Comparison of ENCODE assay signal across 26 cellular contexts in the genomic region with DNA sequence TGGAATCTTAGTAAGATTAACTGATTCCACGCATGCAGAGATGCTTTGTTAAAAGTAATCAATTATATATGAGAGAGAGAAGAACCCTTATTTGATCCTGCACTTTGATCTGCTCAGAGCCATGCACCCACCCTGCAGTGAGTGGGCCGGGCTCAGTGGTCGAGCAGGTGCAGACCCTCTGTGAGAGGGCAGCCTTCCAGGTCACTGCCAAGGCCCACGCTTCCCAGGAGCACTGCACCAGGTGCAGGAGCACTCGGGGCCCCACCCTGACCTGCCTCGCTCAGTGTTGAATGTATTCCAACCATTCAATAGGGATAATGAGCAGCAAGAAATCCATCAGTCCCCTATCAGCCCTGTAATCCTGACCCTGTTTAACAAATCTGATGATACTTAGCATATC.
"Had no signal": no experiment of that assay in that cellular context is flagged by ENCODE, and none has a peak within 500 bp of the region (broad histone marks: within the 10 kb centered on the region; RNA-seq: fewer than 3 reads in every experiment).

No MANE protein-coding gene starts in this region.

- DNase-seq: stimulated activated CD4-positive, alpha-beta T cell treated with anti-CD3 and anti-CD28 coated beads, Interleukin-2, amount 100 ng/mL, for 48 hours; stimulated activated CD4-positive, alpha-beta T cell treated with anti-CD3 and anti-CD28 coated beads, Interleukin-4, amount 100 ng/mL, for 1 hour; stimulated activated CD4-positive, alpha-beta T cell treated with anti-CD3 and anti-CD28 coated beads, Interleukin-4, amount 100 ng/mL, for 24 hours; stimulated activated CD4-positive, alpha-beta T cell treated with anti-CD3 and anti-CD28 coated beads, Interleukin-4, amount 100 ng/mL, for 4 hours; stimulated activated CD8-positive, alpha-beta memory T cell treated with anti-CD3 and anti-CD28 coated beads, Interleukin-4, amount 100 ng/mL, for 48 hours; stimulated activated naive B cell treated with anti-CD40 and anti-IgM and Interleukin-4, amounts not matched to agents 10 μg/mL and 1 μg/mL and 100 μg/mL, for 72 hours; stimulated activated naive CD4-positive, alpha-beta T cell; stimulated activated naive CD4-positive, alpha-beta T cell treated with Interleukin-2 at 50 U/mL for 16 hours; stimulated activated naive CD8-positive, alpha-beta T cell treated with anti-CD3 and anti-CD28 coated beads, Interleukin-15, amount 100 ng/mL, for 72 hours; stimulated activated naive CD8-positive, alpha-beta T cell treated with anti-CD3 and anti-CD28 coated beads, Interleukin-15, Interleukin-2, amounts not matched to agents 100 U/mL and 50 U/mL, for 24 hours; stomach; substantia nigra; testis; thyroid gland; tibial artery; transverse colon; trophoblast cell; upper lobe of right lung; uterus had no signal

- H3K4me3 ChIP-seq: stomach, suprapubic skin, testis, thoracic aorta, thyroid gland, tibial artery, tibial nerve, transverse colon, upper lobe of left lung, upper lobe of right lung, uterus, vagina had no signal

- H3K27ac ChIP-seq: stomach, suprapubic skin, testis, thoracic aorta, thyroid gland, tibial artery, tibial nerve, transverse colon, upper lobe of left lung, upper lobe of right lung, uterus, vagina had no signal

- H3K27me3 ChIP-seq: testis, thyroid gland, tibial nerve, transverse colon, upper lobe of left lung, upper lobe of right lung, uterus, vagina had no signal

- H3K36me3 ChIP-seq: stomach, suprapubic skin, thoracic aorta, thyroid gland, tibial artery, tibial nerve, transverse colon, upper lobe of left lung, upper lobe of right lung, uterus, vagina had no signal

- ATAC-seq: stimulated activated effector memory CD8-positive, alpha-beta T cell treated with anti-CD3 and anti-CD28 coated beads, Interleukin-12 subunit alpha, Interleukin-12 subunit beta, amount 100 ng/mL, for 72 hours; stimulated activated memory B cell treated with anti-CD40 and anti-IgM and Interleukin-4, amounts not matched to agents 10 μg/mL and 1 μg/mL and 100 μg/mL, for 72 hours; stimulated activated naive B cell treated with anti-CD40 and anti-IgM and Interleukin-4, amounts not matched to agents 10 μg/mL and 1 μg/mL and 100 μg/mL, for 72 hours; stimulated activated naive CD8-positive, alpha-beta T cell treated with anti-CD3 and anti-CD28 coated beads, Interleukin-15, amount 100 ng/mL, for 72 hours; stimulated activated naive CD8-positive, alpha-beta T cell treated with anti-CD3 and anti-CD28 coated beads, Interleukin-15, Interleukin-2, amounts not matched to agents 100 U/mL and 50 U/mL, for 24 hours; upper lobe of right lung had no signal

- H3K4me1 ChIP-seq: suprapubic skin, testis, thyroid gland, tibial artery, tibial nerve, transverse colon, upper lobe of left lung, upper lobe of right lung, uterus, vagina had no signal

- H3K9me3 ChIP-seq: stomach, suprapubic skin, testis, thoracic aorta, thyroid gland, tibial artery, tibial nerve, transverse colon, upper lobe of left lung, upper lobe of right lung, uterus, vagina had no signal
